In the genomic region with DNA sequence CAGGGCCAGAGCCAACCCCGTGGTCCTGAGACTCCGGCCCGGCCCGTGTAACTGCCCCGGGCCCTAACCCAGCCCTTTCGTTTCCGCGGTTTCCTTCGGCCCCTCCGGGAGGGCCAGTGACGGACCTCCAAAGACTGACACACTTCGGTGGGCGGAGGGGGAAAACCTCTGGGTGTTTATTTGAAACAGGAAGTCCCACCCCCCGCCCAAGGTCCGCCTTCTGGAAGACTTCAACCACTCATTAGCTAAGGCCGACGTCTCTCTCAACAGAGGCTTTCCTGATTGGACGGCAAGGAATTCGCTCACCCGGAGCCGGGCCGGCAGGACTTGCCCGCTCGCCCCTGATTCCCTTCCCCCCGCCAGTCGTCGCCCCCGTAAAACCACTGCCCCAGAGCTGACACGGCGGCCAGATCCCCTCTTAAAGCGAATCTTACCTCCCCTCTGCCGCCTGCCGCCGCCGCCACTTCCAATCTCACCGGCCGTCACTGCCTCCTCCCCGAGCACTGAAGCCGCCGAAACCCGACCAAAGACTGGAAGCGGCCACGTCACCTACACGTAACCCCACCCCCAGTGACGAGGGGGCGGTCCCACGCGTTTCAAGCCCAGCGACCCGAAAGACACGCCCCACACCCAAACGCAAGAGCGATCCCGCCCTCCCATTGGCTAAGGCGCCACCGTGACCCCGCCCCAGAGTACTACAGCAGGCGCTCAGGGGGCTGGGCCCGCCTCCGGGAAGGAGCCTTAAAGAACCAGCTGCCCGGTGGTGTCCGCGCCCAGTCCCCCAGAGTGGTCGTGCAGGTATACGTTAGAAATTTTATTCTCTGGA, we compare ENCODE assay signal across 8 cellular contexts. TPM values are rescaled to one million over a fixed set of nuclear protein-coding genes. Genes with fewer than 3 reads are reported as not detected.
DNase-seq lines count a peak whose midpoint lies in the region; ATAC-seq and TF ChIP-seq lines count a peak whose summit lies in the region.

A gene with protein sequence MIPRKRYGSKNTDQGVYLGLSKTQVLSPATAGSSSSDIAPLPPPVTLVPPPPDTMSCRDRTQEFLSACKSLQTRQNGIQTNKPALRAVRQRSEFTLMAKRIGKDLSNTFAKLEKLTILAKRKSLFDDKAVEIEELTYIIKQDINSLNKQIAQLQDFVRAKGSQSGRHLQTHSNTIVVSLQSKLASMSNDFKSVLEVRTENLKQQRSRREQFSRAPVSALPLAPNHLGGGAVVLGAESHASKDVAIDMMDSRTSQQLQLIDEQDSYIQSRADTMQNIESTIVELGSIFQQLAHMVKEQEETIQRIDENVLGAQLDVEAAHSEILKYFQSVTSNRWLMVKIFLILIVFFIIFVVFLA (minus strand): TSS at position 532 of the 826 bp plus-strand sequence. CDS start 808 bp downstream, outside the sequence.

- peak; percentile 79 for ATAC-seq in GM19043 (IDR thresholded peaks at IDR 0.05; ENCODE audit: low read depth, unreplicated experiment)
- ATAC-seq in HG03378 (IDR thresholded peaks at IDR 0.05; ENCODE audit: unreplicated experiment), result peak; percentile 57

- peak within 1 kb of the TSS; percentile 86 for H3K4me3 ChIP-seq in AG10803 (ENCODE audit: low read length)

- no peak for TF ChIP-seq CTCF in AG10803 (conservative IDR thresholded peaks at IDR 0.05; ENCODE audit: low read length)

- DNase-seq in AG10803 (ENCODE audit: low read depth) (peak; percentile 97), NCI-H460 (ENCODE audit: extremely low read depth, low read depth) (peak; percentile 95), cerebellar nuclear complex (lab: John Stamatoyannopoulos, UW) (peak; percentile 91 to 95), islet precursor cell (peak; percentile 100)
- peak; percentile 99 for DNase-seq in activated CD4-positive, CD25-positive, alpha-beta regulatory T cell treated with anti-CD3 and anti-CD28 coated beads, Interleukin-2, amount 50 U/mL, for 72 hours
- peak; percentile 98 to 99 (median 99) for DNase-seq in stimulated activated CD4-positive, alpha-beta T cell treated with anti-CD3 and anti-CD28 coated beads, Interleukin-12 subunit alpha, Interleukin-12 subunit beta, amount 100 ng/mL, for 48 hours (ENCODE audit: low read depth in 2 of 3, low spot score in 1 of 3)

RNA-seq across cellular contexts. Expression of the gene that starts here (rescaled TPM):
- 14.7 and 15.9 TPM in 2 replicates for total RNA-seq in NCI-H460 (2014; rRNA removed; shearing (Covaris generic))
- 7.6 and 16.4 TPM in 2 replicates for polyA plus RNA-seq in NCI-H460 (2014; cell fraction: nucleus; rRNA removed)

Comparison
In these comparisons a context has a peak if more than half of its experiments do, and no peak if none do; other contexts are left out.
1. Peak in every context shown above with its lines: DNase-seq, ATAC-seq and H3K4me3 ChIP-seq.